Comparison of ENCODE assay signal across 24 cellular contexts in genomic region chr9:123084256-123084655, GRCh38. TPM values are rescaled to one million over a fixed set of nuclear protein-coding genes. Genes with fewer than 3 reads are reported as not detected.
DNase-seq lines count a peak whose midpoint lies in the region; ATAC-seq and TF ChIP-seq lines count a peak whose summit lies in the region.
"Had no signal": no experiment of that assay in that cellular context is flagged by ENCODE, and none has a peak within 500 bp of the region (broad histone marks: within the 10 kb centered on the region; RNA-seq: fewer than 3 reads in every experiment).

No MANE protein-coding gene starts in this region.

- TF ChIP-seq POLR2A in esophagus muscularis mucosa (IDR thresholded peaks at IDR 0.05; ENCODE audit: low read depth), result no peak

- H3K27me3 ChIP-seq in GM23338 (ENCODE audit: insufficient read depth) (no peaks in the 10 kb centered on the region), esophagus muscularis mucosa (no peaks in the 10 kb centered on the region)

- peaks cover 2% of the 10 kb centered on the region for H3K27me3 Mint-ChIP-seq in GM23338 (ENCODE audit: insufficient read depth, low read depth, poor library complexity)
- no peaks in the 10 kb centered on the region for H3K27me3 Mint-ChIP-seq in WTC11 (ENCODE audit: low read depth)

- H3K9me3 Mint-ChIP-seq in GM23338 (no peaks in the 10 kb centered on the region), WTC11 (no peaks in the 10 kb centered on the region)
- H3K9me3 Mint-ChIP-seq: CD8-positive, alpha-beta T cell had no signal

- DNase-seq in GM23338 (ENCODE audit: low spot score) (no peak), WTC11 (ENCODE audit: low spot score) (no peak), esophagus muscularis mucosa (ENCODE audit: extremely low spot score) (peak; percentile 37), 8988T (no peak), ACHN (no peak)
- no peak for DNase-seq in activated CD4-positive, alpha-beta T cell treated with anti-CD3 and anti-CD28 coated beads, Interleukin-2, amount 50 U/mL, for 1 hour
- DNase-seq: Caco-2; CD8-positive, alpha-beta T cell; DMS 273 treated with DMSO at 0.1 percent for 48 hours; DMS79; EL; GDM1; H7; IMR-90; KG1; MM.1S; NCI-H2029; NCI-H446 treated with DMSO at 0.1 percent for 48 hours; NCI-H526 treated with DMSO at 0.1 percent for 48 hours; SHP77 had no signal

- no peaks in the 10 kb centered on the region for H3F3A ChIP-seq in GM23338 (replicated peaks; ENCODE audit: low read depth)

- no peaks in the 10 kb centered on the region for H3K9me3 ChIP-seq in esophagus muscularis mucosa
- H3K9me3 ChIP-seq: Caco-2 had no signal

- H3K4me3 ChIP-seq in GM23338 (no peak overlapping the region), esophagus muscularis mucosa (no peak overlapping the region)

- WGBS in esophagus muscularis mucosa, result 96% methylated on average over 1 of the region's 1 CpG

- peaks cover 17% of the 10 kb centered on the region for H3K4me1 ChIP-seq in GM23338 (ENCODE audit: insufficient read depth)
- H3K4me1 ChIP-seq in esophagus muscularis mucosa, result peaks cover 0 to 12% (median 2%) of the 10 kb centered on the region in 4 donors

- 0 out of 2 replicates have a peak overlapping the region, but pooled peaks have one; percentile 7 for H3K27ac Mint-ChIP-seq in GM23338
- peak overlapping the region; percentile 38; the same call in 1 of the 2 replicates for H3K27ac Mint-ChIP-seq in WTC11
- H3K27ac Mint-ChIP-seq: CD8-positive, alpha-beta T cell had no signal

- H3K4me1 Mint-ChIP-seq in GM23338, result peaks cover 24% of the 10 kb centered on the region
- peaks cover 26% of the 10 kb centered on the region for H3K4me1 Mint-ChIP-seq in WTC11

- H3K27ac ChIP-seq in GM23338 (ENCODE audit: low read depth) (no peak overlapping the region), esophagus muscularis mucosa (replicated peaks in 1 of 4) (no peak overlapping the region)
- H3K27ac ChIP-seq: C4-2B, RWPE1 had no signal

- H3K4me3 Mint-ChIP-seq in GM23338, result no peak overlapping the region
- no peak overlapping the region for H3K4me3 Mint-ChIP-seq in WTC11
- H3K4me3 Mint-ChIP-seq: CD8-positive, alpha-beta T cell had no signal

- CTCF ChIA-PET in WTC11 (lab: Charles Lee), result interaction anchor here (0.8 to 2.4 kb wide), 3 partner anchors 13 to 266 kb away, joined by 3 to 10 read pairs (median 8); no protein-coding TSS in a partner anchor

- TF ChIP-seq EP300 in esophagus muscularis mucosa (IDR thresholded peaks at IDR 0.05), result no peak

- no peaks in the 10 kb centered on the region; the same call in 1 of the 2 replicates for H4K20me1 ChIP-seq in GM23338 (replicated peaks; ENCODE audit: insufficient read depth)

- ATAC-seq in GM23338, result no peak
- no peak for ATAC-seq in WTC11
- ATAC-seq in HG03571 (IDR thresholded peaks at IDR 0.05; ENCODE audit: unreplicated experiment), result no peak
- ATAC-seq: CD8-positive, alpha-beta T cell; Panc1 had no signal

- no peaks in the 10 kb centered on the region for H3K79me2 ChIP-seq in GM23338 (replicated peaks; ENCODE audit: insufficient read depth)

- H3K36me3 ChIP-seq in GM23338 (ENCODE audit: insufficient read depth), result no peaks in the 10 kb centered on the region; the same call in 1 of the 2 replicates
- peaks cover 9 to 92% (median 50%) of the 10 kb centered on the region in 4 donors for H3K36me3 ChIP-seq in esophagus muscularis mucosa

- no peaks in the 10 kb centered on the region for H3K9me2 ChIP-seq in GM23338 (ENCODE audit: insufficient read depth)

- no peak overlapping the region for H3K4me2 ChIP-seq in GM23338

- in situ Hi-C loops in ACHN (cut with HindIII; ENCODE audit: low pct_ligation_motif_present, low pct_unique_long_range_greater_than_20kb, low sequenced_read_pairs), result no loop called here

- intact Hi-C loops in esophagus muscularis mucosa (cut with DNase I), result no loop called here

- POLR2A ChIA-PET in WTC11 (lab: Charles Lee), result no interaction called here

- no peak for TF ChIP-seq CTCF in GM23338 (conservative IDR thresholded peaks at IDR 0.05; ENCODE audit: low read depth in 2 of 2)
- TF ChIP-seq CTCF in WTC11 (IDR thresholded peaks at IDR 0.05), result no peak
- TF ChIP-seq CTCF in esophagus muscularis mucosa (IDR thresholded peaks at IDR 0.05), result no peak

- H3K36me3 Mint-ChIP-seq in GM23338 (ENCODE audit: low read depth), result peaks cover 41% of the 10 kb centered on the region
- H3K36me3 Mint-ChIP-seq in WTC11, result peaks cover 39% of the 10 kb centered on the region

- no peak overlapping the region for H2AFZ ChIP-seq in GM23338

TF ChIP-seq in GM23338, 12 proteins besides CTCF, POLR2A, EP300 and RAD21 (continues in another document):
- TF ChIP-seq JUNB (IDR thresholded peaks at IDR 0.05; ENCODE audit: unreplicated experiment) (no peak), EZH2 (IDR thresholded peaks at IDR 0.05; ENCODE audit: low read depth, unreplicated experiment) (no peak), POLR2AphosphoS5 (IDR thresholded peaks at IDR 0.05; ENCODE audit: low read depth) (no peak), ZNF331 (CRISPR knock-in tag; IDR thresholded peaks at IDR 0.05; ENCODE audit: low read depth) (no peak)

TF ChIP-seq in WTC11, 78 proteins besides CTCF, POLR2A, EP300 and RAD21 (continues in another document):
- TF ChIP-seq ESRRA (CRISPR knock-in tag; IDR thresholded peaks at IDR 0.05; ENCODE audit: borderline replicate concordance), result no peak
- no peak for TF ChIP-seq ATF6 (CRISPR knock-in tag; IDR thresholded peaks at IDR 0.05)
- TF ChIP-seq OVOL2 (CRISPR knock-in tag; IDR thresholded peaks at IDR 0.05; ENCODE audit: borderline replicate concordance), result no peak
- no peak for TF ChIP-seq IRF1 (CRISPR knock-in tag; IDR thresholded peaks at IDR 0.05)
- TF ChIP-seq E2F4 (CRISPR knock-in tag; IDR thresholded peaks at IDR 0.05; ENCODE audit: borderline replicate concordance, low read depth), result no peak
- no peak for TF ChIP-seq SMAD4 (CRISPR knock-in tag; IDR thresholded peaks at IDR 0.05)
- TF ChIP-seq MXD4 (CRISPR knock-in tag; IDR thresholded peaks at IDR 0.05; ENCODE audit: borderline replicate concordance), result no peak
- no peak for TF ChIP-seq ZNF425 (CRISPR knock-in tag; conservative IDR thresholded peaks at IDR 0.05)

RNA-seq across cellular contexts. Expression of gene GPR21, which starts 50.8 kb away (rescaled TPM):
- 0.90 and 1.9 TPM in 2 replicates for total RNA-seq in GM23338 (2014; rRNA removed; shearing (Covaris generic))
- polyA plus RNA-seq in GM23338 (2016; fragmentation: Nextera tagmentation; extraction: Ambion mirVana), result 0.24 TPM in 1 of 2 replicates, not detected in the other
- total RNA-seq in WTC11 (2021), result 0.63 to 0.66 TPM in 2 of 3 replicates, not detected in the other
- 1 to 10 TPM in 1 of 4 donors, under 1 TPM in 2, not detected in 1; 0.33 to 1.1 (median 0.52) TPM for total RNA-seq in esophagus muscularis mucosa
- polyA plus RNA-seq: IMR-90 had no signal
